ENCODE assay signal across 22 cellular contexts in the genomic region with DNA sequence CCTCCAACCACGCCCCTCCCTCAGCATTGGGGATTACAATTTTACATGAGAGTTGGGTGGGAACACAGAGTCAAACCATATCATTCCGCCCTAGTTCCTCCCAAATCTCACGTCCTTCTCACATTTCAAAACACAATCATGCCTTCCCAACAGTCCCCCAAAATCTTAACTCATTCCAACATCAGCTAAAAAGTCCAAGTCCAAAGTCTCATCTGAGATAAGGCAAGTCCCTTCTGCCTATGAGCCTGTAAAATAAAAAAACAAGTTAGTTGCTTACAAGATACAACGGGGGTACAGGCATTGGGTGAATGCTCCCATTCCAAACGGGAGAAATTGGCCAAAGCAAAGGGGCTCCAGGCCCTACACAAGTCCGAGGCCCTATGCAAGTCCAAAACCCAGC.
"Had no signal": no experiment of that assay in that cellular context is flagged by ENCODE, and none has a peak within 500 bp of the region (broad histone marks: within the 10 kb centered on the region; RNA-seq: fewer than 3 reads in every experiment).

No MANE protein-coding gene starts in this region.

- H3K9me3 ChIP-seq: esophagus muscularis mucosa, gastroesophageal sphincter, heart left ventricle, left ventricle myocardium inferior, lower lobe of right lung, mucosa of descending colon had no signal

- H3K4me2 ChIP-seq: hepatocyte had no signal

- H3K79me2 ChIP-seq: hepatocyte had no signal

- H3K27me3 ChIP-seq: esophagus muscularis mucosa, foreskin keratinocyte, gastroesophageal sphincter, heart left ventricle, hepatocyte had no signal

- H2AFZ ChIP-seq: hepatocyte had no signal

- ATAC-seq: foreskin keratinocyte, gastroesophageal sphincter, heart left ventricle, left lobe of liver, lower lobe of right lung had no signal

- H3K36me3 ChIP-seq: esophagus muscularis mucosa, gastroesophageal sphincter, heart left ventricle, left ventricle myocardium inferior had no signal

- H3K4me3 ChIP-seq: coronary artery, dorsolateral prefrontal cortex, esophagus muscularis mucosa, gastroesophageal sphincter, heart left ventricle, hepatocyte, left ventricle myocardium inferior, lower lobe of right lung, mucosa of descending colon had no signal

- H3K27ac ChIP-seq: coronary artery, dorsolateral prefrontal cortex, esophagus muscularis mucosa, foreskin keratinocyte, gastroesophageal sphincter, heart left ventricle, hepatocyte, left ventricle myocardium inferior, lower lobe of right lung had no signal

- DNase-seq: dermis blood vessel endothelial cell; dorsolateral prefrontal cortex; effector CD4-positive, alpha-beta T cell; effector memory CD4-positive, alpha-beta T cell; foreskin keratinocyte; heart left ventricle; hypothalamus; immature natural killer cell; islet precursor cell; kidney; kidney glomerular epithelial cell; left colon; left ventricle myocardium inferior; lower lobe of right lung; mesenchymal stem cell; mucosa of descending colon; naive B cell had no signal
